Comparison of ENCODE assay signal across 1 cellular context in the genomic region with DNA sequence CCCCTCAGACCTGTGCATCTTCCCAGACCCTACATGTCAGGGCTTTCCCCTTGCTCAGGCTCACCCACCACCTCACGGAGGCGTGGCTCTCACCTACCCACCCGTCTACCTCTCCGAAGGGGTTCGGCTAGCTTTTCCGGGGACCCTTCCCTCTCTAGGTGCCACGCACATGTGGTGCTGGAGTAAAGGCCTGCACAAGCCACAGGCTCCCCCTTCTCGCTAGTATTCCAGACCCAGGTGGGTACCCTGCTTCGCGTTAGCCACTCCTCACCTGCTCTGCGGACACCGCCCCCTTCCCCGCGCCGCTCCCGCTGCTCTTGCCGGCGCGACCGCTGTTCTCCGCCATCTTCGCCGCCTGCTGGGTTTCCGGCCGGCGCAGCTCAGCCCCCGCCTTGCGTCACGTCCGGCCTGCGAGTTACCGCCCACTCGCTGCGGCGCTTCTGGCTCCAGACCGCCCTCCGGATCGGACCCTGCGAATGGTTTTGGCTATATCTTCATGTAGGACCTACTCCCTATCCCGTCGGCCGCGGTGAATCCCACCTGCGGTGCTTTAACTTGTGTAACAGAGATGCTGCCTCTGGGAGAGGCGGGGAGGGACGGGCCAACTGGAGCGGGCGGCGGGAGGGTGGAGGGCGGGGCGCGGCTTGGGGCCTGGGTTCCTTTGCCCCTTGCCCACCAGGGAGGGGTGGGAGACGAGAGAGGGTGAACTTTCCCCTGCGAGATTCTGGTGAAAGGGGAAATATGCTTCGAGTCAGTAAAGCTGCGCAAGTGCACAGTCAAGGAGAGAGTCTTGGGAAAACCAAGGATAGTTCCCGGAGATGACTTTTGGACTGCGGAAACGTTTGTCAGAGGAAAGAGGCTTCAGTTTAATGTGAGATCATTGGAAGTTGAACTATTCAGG.
A peak's percentile ranks its signal among the peaks of the same experiment; 100 is the strongest.
TF ChIP-seq lines count a peak whose summit lies in the region.

A gene with protein sequence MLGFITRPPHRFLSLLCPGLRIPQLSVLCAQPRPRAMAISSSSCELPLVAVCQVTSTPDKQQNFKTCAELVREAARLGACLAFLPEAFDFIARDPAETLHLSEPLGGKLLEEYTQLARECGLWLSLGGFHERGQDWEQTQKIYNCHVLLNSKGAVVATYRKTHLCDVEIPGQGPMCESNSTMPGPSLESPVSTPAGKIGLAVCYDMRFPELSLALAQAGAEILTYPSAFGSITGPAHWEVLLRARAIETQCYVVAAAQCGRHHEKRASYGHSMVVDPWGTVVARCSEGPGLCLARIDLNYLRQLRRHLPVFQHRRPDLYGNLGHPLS (plus strand): TSS at position 425 of the 901 bp plus-strand sequence. CDS start 72 bp downstream, at position 497.
A gene with protein sequence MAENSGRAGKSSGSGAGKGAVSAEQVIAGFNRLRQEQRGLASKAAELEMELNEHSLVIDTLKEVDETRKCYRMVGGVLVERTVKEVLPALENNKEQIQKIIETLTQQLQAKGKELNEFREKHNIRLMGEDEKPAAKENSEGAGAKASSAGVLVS (minus strand): TSS at position 357 of the 901 bp plus-strand sequence. CDS start 11 bp downstream, at position 346.

TF ChIP-seq in K562, 482 proteins besides CTCF, POLR2A, EP300 and RAD21 (continued from another document and continues in another):
- peak; percentile 61; the same call in 1 of the 2 replicates for TF ChIP-seq ZNF830 (CRISPR knock-in tag; IDR thresholded peaks at IDR 0.05)
- no peak for TF ChIP-seq ZNF668 (CRISPR knock-in tag; IDR thresholded peaks at IDR 0.05)
- TF ChIP-seq FIP1L1 (IDR thresholded peaks at IDR 0.05; ENCODE audit: low read depth, low read length, poor library complexity, severe bottlenecking): no peak
- no peak for TF ChIP-seq PTBP1 (IDR thresholded peaks at IDR 0.05; ENCODE audit: low read depth, low read length)
- TF ChIP-seq, protein P1, sequence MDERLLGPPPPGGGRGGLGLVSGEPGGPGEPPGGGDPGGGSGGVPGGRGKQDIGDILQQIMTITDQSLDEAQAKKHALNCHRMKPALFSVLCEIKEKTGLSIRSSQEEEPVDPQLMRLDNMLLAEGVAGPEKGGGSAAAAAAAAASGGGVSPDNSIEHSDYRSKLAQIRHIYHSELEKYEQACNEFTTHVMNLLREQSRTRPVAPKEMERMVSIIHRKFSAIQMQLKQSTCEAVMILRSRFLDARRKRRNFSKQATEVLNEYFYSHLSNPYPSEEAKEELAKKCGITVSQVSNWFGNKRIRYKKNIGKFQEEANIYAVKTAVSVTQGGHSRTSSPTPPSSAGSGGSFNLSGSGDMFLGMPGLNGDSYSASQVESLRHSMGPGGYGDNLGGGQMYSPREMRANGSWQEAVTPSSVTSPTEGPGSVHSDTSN (CRISPR knock-in tag; IDR thresholded peaks at IDR 0.05; ENCODE audit: low read depth): no peak
- TF ChIP-seq, protein P1 (tag; conservative IDR thresholded peaks at IDR 0.05; ENCODE audit: low read depth): no peak
- TF ChIP-seq STAG1 (CRISPR knock-in tag; IDR thresholded peaks at IDR 0.05; ENCODE audit: borderline replicate concordance): no peak
- TF ChIP-seq KHSRP (IDR thresholded peaks at IDR 0.05): no peak
- TF ChIP-seq, protein P2, sequence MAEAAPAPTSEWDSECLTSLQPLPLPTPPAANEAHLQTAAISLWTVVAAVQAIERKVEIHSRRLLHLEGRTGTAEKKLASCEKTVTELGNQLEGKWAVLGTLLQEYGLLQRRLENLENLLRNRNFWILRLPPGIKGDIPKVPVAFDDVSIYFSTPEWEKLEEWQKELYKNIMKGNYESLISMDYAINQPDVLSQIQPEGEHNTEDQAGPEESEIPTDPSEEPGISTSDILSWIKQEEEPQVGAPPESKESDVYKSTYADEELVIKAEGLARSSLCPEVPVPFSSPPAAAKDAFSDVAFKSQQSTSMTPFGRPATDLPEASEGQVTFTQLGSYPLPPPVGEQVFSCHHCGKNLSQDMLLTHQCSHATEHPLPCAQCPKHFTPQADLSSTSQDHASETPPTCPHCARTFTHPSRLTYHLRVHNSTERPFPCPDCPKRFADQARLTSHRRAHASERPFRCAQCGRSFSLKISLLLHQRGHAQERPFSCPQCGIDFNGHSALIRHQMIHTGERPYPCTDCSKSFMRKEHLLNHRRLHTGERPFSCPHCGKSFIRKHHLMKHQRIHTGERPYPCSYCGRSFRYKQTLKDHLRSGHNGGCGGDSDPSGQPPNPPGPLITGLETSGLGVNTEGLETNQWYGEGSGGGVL (CRISPR knock-in tag; IDR thresholded peaks at IDR 0.05): no peak
- no peak for TF ChIP-seq NFE2L1 (tag; IDR thresholded peaks at IDR 0.05; ENCODE audit: borderline replicate concordance, low read depth)
- TF ChIP-seq ZNF431 (CRISPR knock-in tag; IDR thresholded peaks at IDR 0.05): no peak
- no peak for TF ChIP-seq CBX8 (IDR thresholded peaks at IDR 0.05; ENCODE audit: borderline replicate concordance, extremely low read depth, low read depth, low read length, poor library complexity, severe bottlenecking)
- TF ChIP-seq TGIF2 (CRISPR knock-in tag; IDR thresholded peaks at IDR 0.05): no peak
- peak in 1 of 2 experiments; percentile 7; a peak in 1 of 4 replicates for TF ChIP-seq RCOR1 (IDR thresholded peaks at IDR 0.05; ENCODE audit: borderline replicate concordance in 1 of 2, low read depth in 2 of 2, low read length in 2 of 2)
- TF ChIP-seq CEBPB (tag; IDR thresholded peaks at IDR 0.05): peak; percentile 39
- peak; percentile 47 for TF ChIP-seq TCF3 (CRISPR knock-in tag; IDR thresholded peaks at IDR 0.05)
- TF ChIP-seq ADNP (tag; IDR thresholded peaks at IDR 0.05): no peak
- no peak; the same call in 1 of the 2 replicates for TF ChIP-seq NCOA1 (IDR thresholded peaks at IDR 0.05; ENCODE audit: low read depth)
- TF ChIP-seq SMAD1 (IDR thresholded peaks at IDR 0.05; ENCODE audit: low read depth, low read length, partially characterized antibody): peak; percentile 73
- TF ChIP-seq TAF1 (IDR thresholded peaks at IDR 0.05; ENCODE audit: control insufficient read depth, extremely low read depth, insufficient read depth, low read length, severe bottlenecking): peak; percentile 96
- TF ChIP-seq TAF9B (IDR thresholded peaks at IDR 0.05; ENCODE audit: partially characterized antibody): peak; percentile 94
- peak; percentile 66; the same call in 1 of the 2 replicates for TF ChIP-seq LCOR (CRISPR knock-in tag; IDR thresholded peaks at IDR 0.05)
- TF ChIP-seq NCOR1 (IDR thresholded peaks at IDR 0.05): no peak
- peak; percentile 85 for TF ChIP-seq HMGN3 (IDR thresholded peaks at IDR 0.05; ENCODE audit: borderline replicate concordance, extremely low read depth, insufficient read length, low read depth, low read length)
- peak; percentile 2; the same call in 1 of the 2 replicates for TF ChIP-seq TEAD4 (IDR thresholded peaks at IDR 0.05; ENCODE audit: low read length)
- TF ChIP-seq TEAD4 (CRISPR knock-in tag; IDR thresholded peaks at IDR 0.05; ENCODE audit: borderline replicate concordance): no peak
- no peak for TF ChIP-seq ZNF282 (CRISPR knock-in tag; IDR thresholded peaks at IDR 0.05)
- TF ChIP-seq PCBP1 (IDR thresholded peaks at IDR 0.05; ENCODE audit: low read depth, low read length, poor library complexity, severe bottlenecking): no peak
- no peak for TF ChIP-seq CHD2 (IDR thresholded peaks at IDR 0.05; ENCODE audit: low read depth, low read length)
- TF ChIP-seq BHLHE40 (IDR thresholded peaks at IDR 0.05; ENCODE audit: low read length): no peak
- no peak for TF ChIP-seq RUNX1 (IDR thresholded peaks at IDR 0.05; ENCODE audit: low read depth)
- TF ChIP-seq HSF4 (CRISPR knock-in tag; IDR thresholded peaks at IDR 0.05; ENCODE audit: borderline replicate concordance): no peak
- TF ChIP-seq CTBP1 (IDR thresholded peaks at IDR 0.05; ENCODE audit: borderline replicate concordance): no peak
- TF ChIP-seq ZNF133 (CRISPR knock-in tag; IDR thresholded peaks at IDR 0.05): no peak
- no peak for TF ChIP-seq ZNF75A (CRISPR knock-in tag; IDR thresholded peaks at IDR 0.05)
- TF ChIP-seq, protein P3, sequence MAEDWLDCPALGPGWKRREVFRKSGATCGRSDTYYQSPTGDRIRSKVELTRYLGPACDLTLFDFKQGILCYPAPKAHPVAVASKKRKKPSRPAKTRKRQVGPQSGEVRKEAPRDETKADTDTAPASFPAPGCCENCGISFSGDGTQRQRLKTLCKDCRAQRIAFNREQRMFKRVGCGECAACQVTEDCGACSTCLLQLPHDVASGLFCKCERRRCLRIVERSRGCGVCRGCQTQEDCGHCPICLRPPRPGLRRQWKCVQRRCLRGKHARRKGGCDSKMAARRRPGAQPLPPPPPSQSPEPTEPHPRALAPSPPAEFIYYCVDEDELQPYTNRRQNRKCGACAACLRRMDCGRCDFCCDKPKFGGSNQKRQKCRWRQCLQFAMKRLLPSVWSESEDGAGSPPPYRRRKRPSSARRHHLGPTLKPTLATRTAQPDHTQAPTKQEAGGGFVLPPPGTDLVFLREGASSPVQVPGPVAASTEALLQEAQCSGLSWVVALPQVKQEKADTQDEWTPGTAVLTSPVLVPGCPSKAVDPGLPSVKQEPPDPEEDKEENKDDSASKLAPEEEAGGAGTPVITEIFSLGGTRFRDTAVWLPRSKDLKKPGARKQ (CRISPR knock-in tag; IDR thresholded peaks at IDR 0.05): no peak
- no peak for TF ChIP-seq PHF21A (IDR thresholded peaks at IDR 0.05; ENCODE audit: borderline replicate concordance, low read depth)
- TF ChIP-seq, protein P4, sequence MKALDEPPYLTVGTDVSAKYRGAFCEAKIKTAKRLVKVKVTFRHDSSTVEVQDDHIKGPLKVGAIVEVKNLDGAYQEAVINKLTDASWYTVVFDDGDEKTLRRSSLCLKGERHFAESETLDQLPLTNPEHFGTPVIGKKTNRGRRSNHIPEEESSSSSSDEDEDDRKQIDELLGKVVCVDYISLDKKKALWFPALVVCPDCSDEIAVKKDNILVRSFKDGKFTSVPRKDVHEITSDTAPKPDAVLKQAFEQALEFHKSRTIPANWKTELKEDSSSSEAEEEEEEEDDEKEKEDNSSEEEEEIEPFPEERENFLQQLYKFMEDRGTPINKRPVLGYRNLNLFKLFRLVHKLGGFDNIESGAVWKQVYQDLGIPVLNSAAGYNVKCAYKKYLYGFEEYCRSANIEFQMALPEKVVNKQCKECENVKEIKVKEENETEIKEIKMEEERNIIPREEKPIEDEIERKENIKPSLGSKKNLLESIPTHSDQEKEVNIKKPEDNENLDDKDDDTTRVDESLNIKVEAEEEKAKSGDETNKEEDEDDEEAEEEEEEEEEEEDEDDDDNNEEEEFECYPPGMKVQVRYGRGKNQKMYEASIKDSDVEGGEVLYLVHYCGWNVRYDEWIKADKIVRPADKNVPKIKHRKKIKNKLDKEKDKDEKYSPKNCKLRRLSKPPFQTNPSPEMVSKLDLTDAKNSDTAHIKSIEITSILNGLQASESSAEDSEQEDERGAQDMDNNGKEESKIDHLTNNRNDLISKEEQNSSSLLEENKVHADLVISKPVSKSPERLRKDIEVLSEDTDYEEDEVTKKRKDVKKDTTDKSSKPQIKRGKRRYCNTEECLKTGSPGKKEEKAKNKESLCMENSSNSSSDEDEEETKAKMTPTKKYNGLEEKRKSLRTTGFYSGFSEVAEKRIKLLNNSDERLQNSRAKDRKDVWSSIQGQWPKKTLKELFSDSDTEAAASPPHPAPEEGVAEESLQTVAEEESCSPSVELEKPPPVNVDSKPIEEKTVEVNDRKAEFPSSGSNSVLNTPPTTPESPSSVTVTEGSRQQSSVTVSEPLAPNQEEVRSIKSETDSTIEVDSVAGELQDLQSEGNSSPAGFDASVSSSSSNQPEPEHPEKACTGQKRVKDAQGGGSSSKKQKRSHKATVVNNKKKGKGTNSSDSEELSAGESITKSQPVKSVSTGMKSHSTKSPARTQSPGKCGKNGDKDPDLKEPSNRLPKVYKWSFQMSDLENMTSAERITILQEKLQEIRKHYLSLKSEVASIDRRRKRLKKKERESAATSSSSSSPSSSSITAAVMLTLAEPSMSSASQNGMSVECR (CRISPR knock-in tag; IDR thresholded peaks at IDR 0.05): peak; percentile 96
- TF ChIP-seq LEF1 (IDR thresholded peaks at IDR 0.05): no peak
- no peak for TF ChIP-seq ZNF57 (CRISPR knock-in tag; IDR thresholded peaks at IDR 0.05)
- TF ChIP-seq SUPT5H (IDR thresholded peaks at IDR 0.05): peak; percentile 94
- TF ChIP-seq, protein P5, sequence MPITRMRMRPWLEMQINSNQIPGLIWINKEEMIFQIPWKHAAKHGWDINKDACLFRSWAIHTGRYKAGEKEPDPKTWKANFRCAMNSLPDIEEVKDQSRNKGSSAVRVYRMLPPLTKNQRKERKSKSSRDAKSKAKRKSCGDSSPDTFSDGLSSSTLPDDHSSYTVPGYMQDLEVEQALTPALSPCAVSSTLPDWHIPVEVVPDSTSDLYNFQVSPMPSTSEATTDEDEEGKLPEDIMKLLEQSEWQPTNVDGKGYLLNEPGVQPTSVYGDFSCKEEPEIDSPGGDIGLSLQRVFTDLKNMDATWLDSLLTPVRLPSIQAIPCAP (CRISPR knock-in tag; IDR thresholded peaks at IDR 0.05; ENCODE audit: borderline replicate concordance): no peak
- no peak for TF ChIP-seq MTA3 (IDR thresholded peaks at IDR 0.05; ENCODE audit: borderline replicate concordance)
- no peak for TF ChIP-seq ZSCAN32 (CRISPR knock-in tag; IDR thresholded peaks at IDR 0.05)
- TF ChIP-seq MAFK (IDR thresholded peaks at IDR 0.05; ENCODE audit: low read length): no peak
- TF ChIP-seq NFXL1 (CRISPR knock-in tag; IDR thresholded peaks at IDR 0.05): no peak
- TF ChIP-seq, protein P6, sequence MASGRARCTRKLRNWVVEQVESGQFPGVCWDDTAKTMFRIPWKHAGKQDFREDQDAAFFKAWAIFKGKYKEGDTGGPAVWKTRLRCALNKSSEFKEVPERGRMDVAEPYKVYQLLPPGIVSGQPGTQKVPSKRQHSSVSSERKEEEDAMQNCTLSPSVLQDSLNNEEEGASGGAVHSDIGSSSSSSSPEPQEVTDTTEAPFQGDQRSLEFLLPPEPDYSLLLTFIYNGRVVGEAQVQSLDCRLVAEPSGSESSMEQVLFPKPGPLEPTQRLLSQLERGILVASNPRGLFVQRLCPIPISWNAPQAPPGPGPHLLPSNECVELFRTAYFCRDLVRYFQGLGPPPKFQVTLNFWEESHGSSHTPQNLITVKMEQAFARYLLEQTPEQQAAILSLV (tag; IDR thresholded peaks at IDR 0.05): no peak
- peak; percentile 49; the same call in 1 of the 2 replicates for TF ChIP-seq ZNF165 (CRISPR knock-in tag; IDR thresholded peaks at IDR 0.05; ENCODE audit: borderline replicate concordance)
- no peak for TF ChIP-seq NFATC3 (IDR thresholded peaks at IDR 0.05)
- TF ChIP-seq NONO (IDR thresholded peaks at IDR 0.05; ENCODE audit: low read depth in 2 of 2, low read length in 1 of 2): no peak
